22 cellular contexts compared by ENCODE assay signal in genomic region chr13:29696606-29697005, GRCh38.
"Had no signal": no experiment of that assay in that cellular context is flagged by ENCODE, and none has a peak within 500 bp of the region (broad histone marks: within the 10 kb centered on the region; RNA-seq: fewer than 3 reads in every experiment).

No MANE protein-coding gene starts in this region.

- DNase-seq: cortex of kidney; effector memory CD8-positive, alpha-beta T cell; gastrocnemius medialis; head of caudate nucleus; left cardiac atrium; left lung; mesendoderm; midbrain; naive thymus-derived CD8-positive, alpha-beta T cell; nephron progenitor cell; nucleus accumbens; posterior cingulate gyrus; psoas muscle; right cardiac atrium; sigmoid colon; spleen; stimulated activated CD4-positive, alpha-beta T cell treated with anti-CD3 and anti-CD28 coated beads, Interleukin-4, amount 100 ng/mL, for 4 hours; stimulated activated naive CD8-positive, alpha-beta T cell treated with anti-CD3 and anti-CD28 coated beads, Interleukin-15, Interleukin-2, amounts not matched to agents 100 U/mL and 50 U/mL, for 24 hours; substantia nigra; upper lobe of left lung had no signal

- FAIRE-seq: urothelium cell line had no signal

- ATAC-seq: effector memory CD8-positive, alpha-beta T cell; gastrocnemius medialis; left cardiac atrium; left lung; naive thymus-derived CD8-positive, alpha-beta T cell; psoas muscle; right cardiac atrium; stimulated activated memory B cell treated with anti-CD40 and anti-IgM and Interleukin-4, amounts not matched to agents 10 μg/mL and 1 μg/mL and 100 μg/mL, for 72 hours; stimulated activated naive CD8-positive, alpha-beta T cell treated with anti-CD3 and anti-CD28 coated beads, Interleukin-15, Interleukin-2, amounts not matched to agents 100 U/mL and 50 U/mL, for 24 hours had no signal
